ENCODE assay signal across 23 cellular contexts in the genomic region with DNA sequence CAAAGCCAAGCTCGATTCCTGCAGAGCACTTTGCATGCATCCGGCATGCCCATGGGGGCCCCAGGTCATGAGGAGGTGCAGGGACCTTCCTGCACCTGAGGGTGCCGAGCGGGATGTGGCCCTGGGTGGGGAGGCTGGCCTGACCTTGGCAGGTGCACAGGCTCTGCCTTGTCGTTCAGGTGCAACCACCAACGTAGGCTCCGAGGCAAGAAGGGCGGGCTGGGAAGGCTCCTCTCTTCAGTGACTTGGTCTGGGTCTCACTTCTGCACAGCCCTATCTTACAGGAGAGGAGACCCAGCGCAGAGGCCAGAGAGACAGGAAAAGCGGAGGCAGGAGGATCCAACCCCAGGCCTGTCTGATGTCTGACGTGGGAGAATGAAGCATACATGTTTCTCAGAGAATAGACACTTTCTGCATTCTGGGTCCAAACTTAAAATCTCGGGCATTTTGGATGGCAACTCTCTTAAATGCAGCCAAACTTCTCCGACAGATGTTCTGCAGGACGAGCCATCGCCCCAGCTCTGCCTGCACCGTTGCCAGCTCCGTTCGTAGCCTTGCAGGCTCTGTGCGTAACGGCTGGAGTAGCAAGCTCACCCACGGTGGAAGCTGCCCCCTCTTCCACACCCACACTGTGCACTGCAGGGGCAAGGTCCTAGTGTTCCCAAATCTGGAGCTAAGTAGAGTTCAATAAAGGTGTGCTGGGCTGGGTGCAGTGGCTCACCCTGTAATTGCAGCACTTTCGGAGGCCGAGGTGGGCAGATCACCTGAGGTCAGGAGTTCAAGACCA.
A peak's percentile ranks its signal among the peaks of the same experiment; 100 is the strongest.
DNase-seq lines count a peak whose midpoint lies in the region; ATAC-seq, FAIRE-seq and TF ChIP-seq lines count a peak whose summit lies in the region.
"Had no signal": no experiment of that assay in that cellular context is flagged by ENCODE, and none has a peak within 500 bp of the region (broad histone marks: within the 10 kb centered on the region; RNA-seq: fewer than 3 reads in every experiment).

No MANE protein-coding gene starts in this region.

- no peaks in the 10 kb centered on the region for H3K9me3 Mint-ChIP-seq in type B pancreatic cell
- H3K9me3 Mint-ChIP-seq: CD14-positive monocyte; CD4-positive, alpha-beta T cell; CD8-positive, alpha-beta memory T cell; HFFc6 had no signal

- no peak overlapping the region for H2BK5ac ChIP-seq in IMR-90 (ENCODE audit: low read depth, low read length, poor library complexity, severe bottlenecking)

- no peaks in the 10 kb centered on the region for H3F3A ChIP-seq in MM.1S (ENCODE audit: insufficient read depth, low read length)

- intact Hi-C loops in IMR-90 (cut with micrococcal nuclease) (no loop called here), kidney (cut with DNase I) (no loop called here)

- dilution Hi-C loops in IMR-90 (cut with HindIII; ENCODE audit: low sequenced_read_pairs, unreplicated experiment), result no loop called here

- H3K4me2 ChIP-seq in IMR-90 (ENCODE audit: low read depth, low read length) (no peak overlapping the region), MM.1S (ENCODE audit: low read depth, low read length) (no peak overlapping the region), Karpas-422 (ENCODE audit: low read depth, low read length, poor library complexity, severe bottlenecking) (no peak overlapping the region)
- H3K4me2 ChIP-seq: BLaER1, GM23338 had no signal

- no peak overlapping the region for H2AK5ac ChIP-seq in IMR-90 (ENCODE audit: low read depth, low read length)

- H3K79me1 ChIP-seq in IMR-90 (ENCODE audit: low read depth in 1 of 2, low read length in 2 of 2), result no peaks in the 10 kb centered on the region

- H3K14ac ChIP-seq in IMR-90 (replicated peaks; ENCODE audit: low read depth, low read length), result no peak overlapping the region

- no peak overlapping the region for H3K23ac ChIP-seq in IMR-90 (ENCODE audit: low read depth, low read length)

- in situ Hi-C loops in IMR-90 (cut with MboI; ENCODE audit: low sequenced_read_pairs), result no loop called here

- H3K27me3 Mint-ChIP-seq in type B pancreatic cell, result peaks cover 4% of the 10 kb centered on the region

- peaks cover 3% of the 10 kb centered on the region for H3K4me1 Mint-ChIP-seq in type B pancreatic cell (ENCODE audit: unreplicated experiment)
- H3K4me1 Mint-ChIP-seq: B cell; CD14-positive monocyte; CD8-positive, alpha-beta memory T cell had no signal

- no peak overlapping the region for H4K5ac ChIP-seq in IMR-90 (ENCODE audit: low read depth, low read length)

- no peak overlapping the region for H2BK15ac ChIP-seq in IMR-90 (ENCODE audit: low read depth, low read length)

- peak overlapping the region; percentile 21 for H2AFZ ChIP-seq in IMR-90 (replicated peaks; ENCODE audit: low read length, poor library complexity)
- H2AFZ ChIP-seq in MM.1S (ENCODE audit: low read length), result no peak overlapping the region
- no peak overlapping the region for H2AFZ ChIP-seq in Karpas-422 (ENCODE audit: low read length)
- H2AFZ ChIP-seq: GM23338 had no signal

- H3K4me3 ChIP-seq in IMR-90 (ENCODE audit: insufficient read depth, low read depth, low read length) (no peak overlapping the region), kidney (ENCODE audit: low read length in 2 of 2) (no peak overlapping the region), MM.1S (ENCODE audit: low read length) (no peak overlapping the region), Karpas-422 (ENCODE audit: low read length) (no peak overlapping the region)
- H3K4me3 ChIP-seq: BLaER1, GM12878, GM23338, HAP-1 had no signal

- H3K9ac ChIP-seq in IMR-90 (ENCODE audit: low read depth, low read length), result no peak overlapping the region
- no peak overlapping the region for H3K9ac ChIP-seq in kidney (ENCODE audit: low read length in 2 of 2)
- no peak overlapping the region for H3K9ac ChIP-seq in MM.1S (ENCODE audit: low read length)
- H3K9ac ChIP-seq in Karpas-422 (ENCODE audit: low read length), result no peak overlapping the region
- H3K9ac ChIP-seq: BLaER1 had no signal

- POLR2A ChIA-PET in IMR-90 (lab: Charles Lee; ENCODE audit: unreplicated experiment), result no interaction called here

- peaks cover 4% of the 10 kb centered on the region; the same call in 1 of the 2 replicates for H3K9me1 ChIP-seq in IMR-90 (ENCODE audit: insufficient read depth, low read length)

- H3K4ac ChIP-seq in IMR-90 (ENCODE audit: low read depth, low read length), result no peak overlapping the region

- no peak overlapping the region for H3K4me3 Mint-ChIP-seq in type B pancreatic cell
- H3K4me3 Mint-ChIP-seq: B cell; CD14-positive monocyte; CD4-positive, alpha-beta T cell; CD8-positive, alpha-beta memory T cell; GM23338; HFFc6 had no signal

- H3K36me3 Mint-ChIP-seq in type B pancreatic cell, result no peaks in the 10 kb centered on the region
- H3K36me3 Mint-ChIP-seq: CD14-positive monocyte; CD8-positive, alpha-beta memory T cell had no signal

- H3K56ac ChIP-seq in IMR-90 (ENCODE audit: extremely low read depth, insufficient read depth, low read length), result no peak overlapping the region

- H2AK9ac ChIP-seq in IMR-90 (replicated peaks; ENCODE audit: low read depth, low read length, poor library complexity), result no peak overlapping the region

- no peak overlapping the region for H2BK120ac ChIP-seq in IMR-90 (ENCODE audit: low read depth, low read length)

- H3K27me3 ChIP-seq in IMR-90 (ENCODE audit: control insufficient read depth, insufficient read depth, low read length) (peaks cover 13% of the 10 kb centered on the region), MM.1S (replicated peaks; ENCODE audit: insufficient read depth, low read length) (no peaks in the 10 kb centered on the region), Karpas-422 (ENCODE audit: low read length) (no peaks in the 10 kb centered on the region)
- H3K27me3 ChIP-seq: BLaER1 had no signal

- no peak for DNase-seq in IMR-90
- DNase-seq in caudate nucleus (lab: John Stamatoyannopoulos, UW), result peak in 3 of 61 donors; percentile 21 to 30 (median 27)
- DNase-seq in kidney, result peak; percentile 39
- DNase-seq in type B pancreatic cell (ENCODE audit: extremely low spot score, unreplicated experiment), result peak; percentile 55
- no peak for DNase-seq in MM.1S
- no peak for DNase-seq in nucleus accumbens (lab: John Stamatoyannopoulos, UW)
- DNase-seq in Karpas-422, result no peak
- DNase-seq: CD4-positive, alpha-beta T cell; CD8-positive, alpha-beta memory T cell; DMS 273 treated with DMSO at 0.1 percent for 48 hours; DMS79; EL; GDM1; HFFc6 had no signal

- H3K4me1 ChIP-seq in IMR-90 (ENCODE audit: control insufficient read depth, insufficient read depth, low read length) (peaks cover 2% of the 10 kb centered on the region; the same call in 1 of the 2 replicates), kidney (ENCODE audit: control insufficient read depth in 1 of 2, insufficient read depth in 1 of 2, low read depth in 1 of 2, low read length in 2 of 2) (no peaks in the 10 kb centered on the region), MM.1S (ENCODE audit: low read length) (no peaks in the 10 kb centered on the region), Karpas-422 (ENCODE audit: low read length) (no peaks in the 10 kb centered on the region)
- H3K4me1 ChIP-seq: HAP-1 had no signal

- no peak overlapping the region for H2BK20ac ChIP-seq in IMR-90 (ENCODE audit: low read depth, low read length)

- H3K79me2 ChIP-seq in MM.1S (ENCODE audit: low read length), result no peaks in the 10 kb centered on the region
- H3K79me2 ChIP-seq in Karpas-422 (ENCODE audit: low read length), result no peaks in the 10 kb centered on the region

- H3K27ac ChIP-seq in IMR-90 (ENCODE audit: insufficient read depth, low read length) (no peak overlapping the region), caudate nucleus (ENCODE audit: low read depth, low read length) (peak overlapping the region; percentile 77), kidney (ENCODE audit: low read depth in 2 of 2, low read length in 2 of 2) (no peak overlapping the region), MM.1S (ENCODE audit: low read length) (no peak overlapping the region), Karpas-422 (ENCODE audit: low read length) (no peak overlapping the region)
- H3K27ac ChIP-seq: 22Rv1, BLaER1 had no signal

- H3K36me3 ChIP-seq in IMR-90 (ENCODE audit: control insufficient read depth, insufficient read depth, low read length) (no peaks in the 10 kb centered on the region), kidney (ENCODE audit: control insufficient read depth in 1 of 2, insufficient read depth in 2 of 2, low read length in 2 of 2) (no peaks in the 10 kb centered on the region), MM.1S (replicated peaks; ENCODE audit: insufficient read depth, low read length) (no peaks in the 10 kb centered on the region), Karpas-422 (ENCODE audit: insufficient read depth, low read length) (no peaks in the 10 kb centered on the region)
- H3K36me3 ChIP-seq: BLaER1, HAP-1 had no signal

- ATAC-seq in IMR-90 (ENCODE audit: low read depth), result no peak
- ATAC-seq: GM12878, GM23338 had no signal

- no peak for FAIRE-seq in kidney (lab: Jason Lieb, UNC)
- FAIRE-seq: A204.1, D721Med, GM12878 had no signal

- no peak overlapping the region for H4K91ac ChIP-seq in IMR-90 (ENCODE audit: insufficient read depth, low read depth, low read length)

- H3K9me2 ChIP-seq in MM.1S (replicated peaks; ENCODE audit: insufficient read depth, low read length), result no peaks in the 10 kb centered on the region
- no peaks in the 10 kb centered on the region for H3K9me2 ChIP-seq in Karpas-422 (replicated peaks; ENCODE audit: insufficient read depth, low read length)

- CTCF ChIA-PET in IMR-90 (lab: Yijun Ruan, JAX), result no interaction called here

- H3K9me3 ChIP-seq in IMR-90 (ENCODE audit: control insufficient read depth, insufficient read depth, low read length) (no peaks in the 10 kb centered on the region), kidney (ENCODE audit: control insufficient read depth in 1 of 2, low read length in 2 of 2) (no peaks in the 10 kb centered on the region), MM.1S (replicated peaks; ENCODE audit: insufficient read depth, low read length) (no peaks in the 10 kb centered on the region), Karpas-422 (ENCODE audit: low read length) (no peaks in the 10 kb centered on the region)
- H3K9me3 ChIP-seq: BLaER1, HAP-1 had no signal

- no peak overlapping the region for H3K18ac ChIP-seq in IMR-90 (ENCODE audit: low read depth, low read length)

- no peak for TF ChIP-seq RAD21 in IMR-90 (IDR thresholded peaks at IDR 0.05; ENCODE audit: low read length)

- TF ChIP-seq CTCF in IMR-90 (conservative IDR thresholded peaks at IDR 0.05; ENCODE audit: low read depth, low read length) (no peak), kidney (IDR thresholded peaks at IDR 0.05; ENCODE audit: borderline replicate concordance, extremely low read depth, insufficient read depth) (no peak), type B pancreatic cell (conservative IDR thresholded peaks at IDR 0.05) (no peak), MM.1S (IDR thresholded peaks at IDR 0.05; ENCODE audit: low read length) (no peak)

- no peak for TF ChIP-seq POLR2A in IMR-90 (IDR thresholded peaks at IDR 0.05; ENCODE audit: low read depth, low read length)

- no peak overlapping the region for H3K27ac Mint-ChIP-seq in type B pancreatic cell
- H3K27ac Mint-ChIP-seq: B cell; CD14-positive monocyte; CD4-positive, alpha-beta T cell; GM23338; HFFc6 had no signal

- no peak overlapping the region for H4K8ac ChIP-seq in IMR-90 (ENCODE audit: low read depth in 2 of 2, low read length in 2 of 2)

- H4K20me1 ChIP-seq in IMR-90 (ENCODE audit: insufficient read depth, low read length), result no peaks in the 10 kb centered on the region; the same call in 1 of the 2 replicates
- no peaks in the 10 kb centered on the region for H4K20me1 ChIP-seq in MM.1S (ENCODE audit: insufficient read depth, low read length)
- H4K20me1 ChIP-seq in Karpas-422 (ENCODE audit: insufficient read depth, low read depth, low read length), result no peaks in the 10 kb centered on the region
- H4K20me1 ChIP-seq: BLaER1 had no signal

- BruUV-seq in IMR-90 (replicated peaks; lab: Mats Ljungman, UMichigan), result no TSS peak

- WGBS in IMR-90 (ENCODE audit: extremely low coverage in 2 of 2, insufficient read length in 1 of 2), 2 experiments, result 65% methylated on average over 5 of the region's 23 CpGs; no CpG with 5 or more reads in 1 of the 2 experiments

Comparison
In these comparisons a context has a peak if more than half of its experiments do, and no peak if none do; other contexts are left out.
1. DNase-seq: peak in kidney (single experiment) and type B pancreatic cell (single experiment); none in IMR-90 (single experiment), MM.1S (single experiment), nucleus accumbens (0 of 56) and Karpas-422 (single experiment).